1 cellular context compared by ENCODE assay signal in genomic region chr1:28296401-28297220, GRCh38.
TF ChIP-seq lines count a peak whose summit lies in the region.

No MANE protein-coding gene starts in this region.

TF ChIP-seq in HepG2, 621 proteins besides CTCF, POLR2A, EP300 and RAD21 (continued from another document and continues in another):
- TF ChIP-seq THAP9 (CRISPR knock-in tag; IDR thresholded peaks at IDR 0.05; ENCODE audit: borderline replicate concordance), result peak; percentile 37; the same call in 1 of the 2 replicates
- no peak; the same call in 1 of the 2 replicates for TF ChIP-seq POLR2AphosphoS5 (IDR thresholded peaks at IDR 0.05; ENCODE audit: low read depth, low read length)
- TF ChIP-seq GABPB1 (CRISPR knock-in tag; IDR thresholded peaks at IDR 0.05), result 0 out of 2 replicates have a peak, but pooled peaks have one; percentile 46
- TF ChIP-seq GPBP1L1 (CRISPR knock-in tag; IDR thresholded peaks at IDR 0.05), result no peak
- TF ChIP-seq ZNF407 (CRISPR knock-in tag; IDR thresholded peaks at IDR 0.05; ENCODE audit: not compliant biosample characterization), result no peak
- no peak for TF ChIP-seq SYNCRIP (IDR thresholded peaks at IDR 0.05; ENCODE audit: insufficient read depth, low read depth, low read length)
- TF ChIP-seq POGZ (CRISPR knock-in tag; IDR thresholded peaks at IDR 0.05), result peak; percentile 54; the same call in 1 of the 2 replicates
- TF ChIP-seq NR2F6 (IDR thresholded peaks at IDR 0.05), result peak; percentile 60; the same call in 1 of the 2 replicates
- TF ChIP-seq NR2F6 (CRISPR knock-in tag; IDR thresholded peaks at IDR 0.05), result peak; percentile 83
- no peak for TF ChIP-seq ZNF891 (CRISPR knock-in tag; IDR thresholded peaks at IDR 0.05)
- no peak for TF ChIP-seq PAWR (CRISPR knock-in tag; IDR thresholded peaks at IDR 0.05; ENCODE audit: borderline replicate concordance)
- peak; percentile 70 for TF ChIP-seq PHF21A (CRISPR knock-in tag; IDR thresholded peaks at IDR 0.05)
- peak; percentile 66; the same call in 1 of the 2 replicates for TF ChIP-seq ERF (CRISPR knock-in tag; IDR thresholded peaks at IDR 0.05)
- peak; percentile 57; the same call in 1 of the 2 replicates for TF ChIP-seq SAFB2 (CRISPR knock-in tag; IDR thresholded peaks at IDR 0.05; ENCODE audit: borderline replicate concordance, low read depth)
- 0 out of 2 replicates have a peak, but pooled peaks have one; percentile 50 for TF ChIP-seq ZFP90 (CRISPR knock-in tag; IDR thresholded peaks at IDR 0.05; ENCODE audit: borderline replicate concordance)
- peak; percentile 76; the same call in 1 of the 2 replicates for TF ChIP-seq MIER2 (CRISPR knock-in tag; IDR thresholded peaks at IDR 0.05)
- TF ChIP-seq ISX (CRISPR knock-in tag; conservative IDR thresholded peaks at IDR 0.05), result no peak
- peak; percentile 92; the same call in 1 of the 2 replicates for TF ChIP-seq ZNF292 (CRISPR knock-in tag; IDR thresholded peaks at IDR 0.05; ENCODE audit: borderline replicate concordance, low read depth)
- no peak for TF ChIP-seq ZNF772 (CRISPR knock-in tag; IDR thresholded peaks at IDR 0.05)
- no peak for TF ChIP-seq HES4 (CRISPR knock-in tag; IDR thresholded peaks at IDR 0.05; ENCODE audit: borderline replicate concordance)
- no peak for TF ChIP-seq ZNF7 (CRISPR knock-in tag; IDR thresholded peaks at IDR 0.05)
- TF ChIP-seq SIN3B (IDR thresholded peaks at IDR 0.05; ENCODE audit: low read length), result no peak
- TF ChIP-seq RORA (CRISPR knock-in tag; IDR thresholded peaks at IDR 0.05), result no peak
- no peak for TF ChIP-seq ZFP82 (CRISPR knock-in tag; IDR thresholded peaks at IDR 0.05; ENCODE audit: borderline replicate concordance)
- TF ChIP-seq ZFP36 (IDR thresholded peaks at IDR 0.05; ENCODE audit: borderline replicate concordance, low read depth, low read length, partially characterized antibody), result no peak
- TF ChIP-seq, protein P1, sequence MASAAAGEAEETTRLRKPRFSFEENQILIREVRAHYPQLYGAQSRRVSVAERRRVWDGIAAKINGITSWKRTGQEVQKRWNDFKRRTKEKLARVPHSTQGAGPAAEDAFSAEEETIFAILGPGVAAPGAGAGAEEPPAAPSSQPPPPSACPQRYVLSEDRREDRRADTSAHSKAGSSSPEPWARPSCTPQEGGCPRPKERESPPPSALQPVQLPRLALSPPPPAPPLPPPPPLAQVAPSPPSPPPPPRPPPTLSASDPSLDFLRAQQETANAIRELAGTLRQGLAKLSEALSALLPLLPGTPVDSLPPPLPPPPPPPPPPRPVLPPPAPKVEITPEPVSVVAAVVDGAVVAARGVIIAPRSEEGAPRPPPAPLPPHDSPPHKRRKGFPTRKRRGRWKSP (CRISPR knock-in tag; IDR thresholded peaks at IDR 0.05), result peak; percentile 42
- peak; percentile 96 for TF ChIP-seq KDM6A (CRISPR knock-in tag; IDR thresholded peaks at IDR 0.05; ENCODE audit: low read depth)
- TF ChIP-seq CBFB (CRISPR knock-in tag; IDR thresholded peaks at IDR 0.05), result no peak
- TF ChIP-seq, protein P2, sequence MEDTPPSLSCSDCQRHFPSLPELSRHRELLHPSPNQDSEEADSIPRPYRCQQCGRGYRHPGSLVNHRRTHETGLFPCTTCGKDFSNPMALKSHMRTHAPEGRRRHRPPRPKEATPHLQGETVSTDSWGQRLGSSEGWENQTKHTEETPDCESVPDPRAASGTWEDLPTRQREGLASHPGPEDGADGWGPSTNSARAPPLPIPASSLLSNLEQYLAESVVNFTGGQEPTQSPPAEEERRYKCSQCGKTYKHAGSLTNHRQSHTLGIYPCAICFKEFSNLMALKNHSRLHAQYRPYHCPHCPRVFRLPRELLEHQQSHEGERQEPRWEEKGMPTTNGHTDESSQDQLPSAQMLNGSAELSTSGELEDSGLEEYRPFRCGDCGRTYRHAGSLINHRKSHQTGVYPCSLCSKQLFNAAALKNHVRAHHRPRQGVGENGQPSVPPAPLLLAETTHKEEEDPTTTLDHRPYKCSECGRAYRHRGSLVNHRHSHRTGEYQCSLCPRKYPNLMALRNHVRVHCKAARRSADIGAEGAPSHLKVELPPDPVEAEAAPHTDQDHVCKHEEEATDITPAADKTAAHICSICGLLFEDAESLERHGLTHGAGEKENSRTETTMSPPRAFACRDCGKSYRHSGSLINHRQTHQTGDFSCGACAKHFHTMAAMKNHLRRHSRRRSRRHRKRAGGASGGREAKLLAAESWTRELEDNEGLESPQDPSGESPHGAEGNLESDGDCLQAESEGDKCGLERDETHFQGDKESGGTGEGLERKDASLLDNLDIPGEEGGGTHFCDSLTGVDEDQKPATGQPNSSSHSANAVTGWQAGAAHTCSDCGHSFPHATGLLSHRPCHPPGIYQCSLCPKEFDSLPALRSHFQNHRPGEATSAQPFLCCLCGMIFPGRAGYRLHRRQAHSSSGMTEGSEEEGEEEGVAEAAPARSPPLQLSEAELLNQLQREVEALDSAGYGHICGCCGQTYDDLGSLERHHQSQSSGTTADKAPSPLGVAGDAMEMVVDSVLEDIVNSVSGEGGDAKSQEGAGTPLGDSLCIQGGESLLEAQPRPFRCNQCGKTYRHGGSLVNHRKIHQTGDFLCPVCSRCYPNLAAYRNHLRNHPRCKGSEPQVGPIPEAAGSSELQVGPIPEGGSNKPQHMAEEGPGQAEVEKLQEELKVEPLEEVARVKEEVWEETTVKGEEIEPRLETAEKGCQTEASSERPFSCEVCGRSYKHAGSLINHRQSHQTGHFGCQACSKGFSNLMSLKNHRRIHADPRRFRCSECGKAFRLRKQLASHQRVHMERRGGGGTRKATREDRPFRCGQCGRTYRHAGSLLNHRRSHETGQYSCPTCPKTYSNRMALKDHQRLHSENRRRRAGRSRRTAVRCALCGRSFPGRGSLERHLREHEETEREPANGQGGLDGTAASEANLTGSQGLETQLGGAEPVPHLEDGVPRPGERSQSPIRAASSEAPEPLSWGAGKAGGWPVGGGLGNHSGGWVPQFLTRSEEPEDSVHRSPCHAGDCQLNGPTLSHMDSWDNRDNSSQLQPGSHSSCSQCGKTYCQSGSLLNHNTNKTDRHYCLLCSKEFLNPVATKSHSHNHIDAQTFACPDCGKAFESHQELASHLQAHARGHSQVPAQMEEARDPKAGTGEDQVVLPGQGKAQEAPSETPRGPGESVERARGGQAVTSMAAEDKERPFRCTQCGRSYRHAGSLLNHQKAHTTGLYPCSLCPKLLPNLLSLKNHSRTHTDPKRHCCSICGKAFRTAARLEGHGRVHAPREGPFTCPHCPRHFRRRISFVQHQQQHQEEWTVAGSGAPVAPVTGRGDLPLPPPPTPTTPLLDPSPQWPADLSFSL (CRISPR knock-in tag; IDR thresholded peaks at IDR 0.05), result peak; percentile 62; the same call in 1 of the 2 replicates
- no peak for TF ChIP-seq ZBTB43 (CRISPR knock-in tag; conservative IDR thresholded peaks at IDR 0.05)
- peak; percentile 79; the same call in 1 of the 2 replicates for TF ChIP-seq BORCS8-MEF2B (CRISPR knock-in tag; IDR thresholded peaks at IDR 0.05)
- TF ChIP-seq RARG (CRISPR knock-in tag; IDR thresholded peaks at IDR 0.05; ENCODE audit: low read depth), result no peak
- TF ChIP-seq ZNF577 (CRISPR knock-in tag; IDR thresholded peaks at IDR 0.05; ENCODE audit: borderline replicate concordance, low read depth), result no peak
- peak; percentile 72 for TF ChIP-seq CREM (IDR thresholded peaks at IDR 0.05)
- no peak for TF ChIP-seq CREM (CRISPR knock-in tag; IDR thresholded peaks at IDR 0.05)
- no peak for TF ChIP-seq ZSCAN29 (CRISPR knock-in tag; conservative IDR thresholded peaks at IDR 0.05)
